Comparison of ENCODE assay signal across 8 cellular contexts in the genomic region with DNA sequence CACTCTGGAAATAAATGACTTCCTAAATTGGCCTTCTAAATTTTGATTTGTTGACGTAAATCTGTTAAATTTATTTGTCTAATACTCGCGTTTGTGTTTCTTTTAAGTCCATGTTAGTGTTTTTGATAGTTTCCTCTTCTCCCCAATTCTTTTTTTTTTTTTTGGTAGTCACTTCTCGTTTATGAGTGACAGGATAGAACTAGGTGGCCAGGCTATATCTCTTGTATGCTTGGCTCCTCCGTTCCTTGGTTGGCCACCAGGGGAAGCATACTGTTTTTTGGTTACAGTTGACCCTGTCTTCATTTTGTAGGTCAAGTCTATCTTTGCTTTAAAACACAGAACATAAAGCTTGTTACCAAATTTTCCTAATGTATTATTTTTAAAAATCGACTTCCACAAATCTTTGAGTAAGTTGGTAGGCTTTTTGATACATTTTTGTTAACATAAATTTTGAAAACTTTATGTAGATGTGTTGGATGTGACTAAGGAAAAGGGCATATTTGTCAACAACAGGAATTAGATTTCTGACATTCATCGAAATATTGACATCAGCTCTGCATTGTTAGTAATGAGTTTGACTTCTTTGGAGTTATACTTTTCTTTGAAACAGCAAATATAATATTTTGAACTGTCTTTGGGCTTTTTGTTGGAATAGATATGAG. TPM values are rescaled to one million over a fixed set of nuclear protein-coding genes. Genes with fewer than 3 reads are reported as not detected.
DNase-seq lines count a peak whose midpoint lies in the region; ATAC-seq and TF ChIP-seq lines count a peak whose summit lies in the region.

No MANE protein-coding gene starts in this region.

- H3K9me3 ChIP-seq in lung (ENCODE audit: control insufficient read depth in 2 of 2, insufficient read depth in 1 of 2, low read length in 1 of 2), result no peaks in the 10 kb centered on the region

- TF ChIP-seq CTCF in lung (IDR thresholded peaks at IDR 0.05; ENCODE audit: control extremely low read depth, extremely low read depth), result peak; percentile 62

- no peak overlapping the region for H3K27ac ChIP-seq in lung (ENCODE audit: low read depth in 1 of 2, low read length in 1 of 2)

- ATAC-seq in HG03439 (IDR thresholded peaks at IDR 0.05; ENCODE audit: unreplicated experiment) (peak; percentile 25), lung (ENCODE audit: insufficient read depth, low FRiP score) (no peak), HG03571 (IDR thresholded peaks at IDR 0.05; ENCODE audit: unreplicated experiment) (no peak)

- H3K4me3 ChIP-seq in lung, result no peak overlapping the region

- H3K4me1 ChIP-seq in lung (ENCODE audit: control insufficient read depth in 2 of 2, insufficient read depth in 2 of 2, low read length in 2 of 2), result peaks cover 0 to 2% of the 10 kb centered on the region in 2 donors

- WGBS in lung, 2 donors, result 17 to 20% methylated on average over 7 of the region's 7 CpGs

- no peaks in the 10 kb centered on the region for H3K27me3 ChIP-seq in lung (ENCODE audit: control insufficient read depth, insufficient read depth)

- no peaks in the 10 kb centered on the region for H3K36me3 ChIP-seq in lung (ENCODE audit: control insufficient read depth in 2 of 2, insufficient read depth in 2 of 2, low read length in 2 of 2)

- DNase-seq in EL (peak; percentile 75), NCI-H69 (lab: John Stamatoyannopoulos, UW) (peak; percentile 81), lung (ENCODE audit: low spot score) (peak; percentile 77)
- peak; percentile 52 for DNase-seq in activated CD4-positive, alpha-beta T cell treated with anti-CD3 and anti-CD28 coated beads, Interleukin-2, amount 50 U/mL, for 1 hour
- peak; percentile 5 for DNase-seq in effector CD8-positive, alpha-beta T cell (lab: John Stamatoyannopoulos, UW)
- peak; percentile 18 to 23 for DNase-seq in stimulated activated CD8-positive, alpha-beta memory T cell treated with anti-CD3 and anti-CD28 coated beads, Interleukin-4, amount 100 ng/mL, for 4 hours (ENCODE audit: low read depth in 2 of 2, low spot score in 1 of 2)

RNA-seq across cellular contexts. Expression of gene RCOR1, which starts 2.2 kb away (rescaled TPM):
- 10 to 100 TPM; 31.6 to 63.9 TPM for total RNA-seq in lung
- polyA plus RNA-seq in lung, result 10 to 100 TPM in 1 of 2 donors, 1 to 10 TPM in 1; 7.9 to 13.3 TPM

Comparison
In these comparisons a context has a peak if more than half of its experiments do, and no peak if none do; other contexts are left out.
1. DNase-seq: peak in every context shown above with its lines; median percentile 81 in NCI-H69; 77 in lung; 75 in EL; 52 in activated CD4-positive, alpha-beta T cell treated with anti-CD3 and anti-CD28 coated beads, Interleukin-2, amount 50 U/mL, for 1 hour; 20 in stimulated activated CD8-positive, alpha-beta memory T cell treated with anti-CD3 and anti-CD28 coated beads, Interleukin-4, amount 100 ng/mL, for 4 hours; 5 in effector CD8-positive, alpha-beta T cell.